11 cellular contexts compared by ENCODE assay signal in the genomic region with DNA sequence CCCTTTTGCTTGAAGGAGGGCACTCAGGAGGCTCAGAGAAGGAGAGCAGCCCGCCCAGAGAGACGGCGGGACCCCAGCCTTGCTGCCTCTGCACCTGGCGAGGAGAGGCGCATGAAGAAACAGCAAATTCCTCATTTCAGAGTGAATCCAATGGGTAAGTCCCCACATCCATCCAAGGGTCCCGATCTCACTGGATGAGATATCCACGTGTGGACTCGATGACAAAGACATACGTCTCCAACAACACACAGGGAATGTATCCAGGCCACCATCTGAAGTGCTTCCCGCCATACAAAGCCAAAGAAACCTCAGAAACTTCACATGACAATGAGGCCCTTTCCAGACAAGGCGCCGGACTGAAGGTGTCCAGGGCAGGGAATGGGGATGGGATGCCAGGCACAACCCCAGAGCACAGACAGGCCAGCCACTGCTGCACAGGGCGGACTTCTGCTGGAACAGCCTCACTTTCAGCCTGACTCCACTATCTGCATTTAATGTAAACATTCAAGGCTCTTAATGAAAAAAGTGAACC. TPM values are rescaled to one million over a fixed set of nuclear protein-coding genes. Genes with fewer than 3 reads are reported as not detected.
DNase-seq lines count a peak whose midpoint lies in the region; ATAC-seq, FAIRE-seq and TF ChIP-seq lines count a peak whose summit lies in the region.
"Had no signal": no experiment of that assay in that cellular context is flagged by ENCODE, and none has a peak within 500 bp of the region (broad histone marks: within the 10 kb centered on the region; RNA-seq: fewer than 3 reads in every experiment).

No MANE protein-coding gene starts in this region.

- H3K9me3 Mint-ChIP-seq in activated CD4-positive, alpha-beta T cell treated with anti-CD3 and anti-CD28 coated beads, Interleukin-2, amount 10 ng/mL, durations not matched to agents 24 days and 14 days = no peaks in the 10 kb centered on the region

- H2AFZ ChIP-seq in endothelial cell of umbilical vein (ENCODE audit: low read depth, low read length) (no peak overlapping the region), smooth muscle cell (ENCODE audit: low read depth) (no peak overlapping the region)

- H3K9me3 ChIP-seq in endothelial cell of umbilical vein (replicated peaks; ENCODE audit: control insufficient read depth, insufficient read depth, low read length) (no peaks in the 10 kb centered on the region), smooth muscle cell (replicated peaks; ENCODE audit: low read depth) (no peaks in the 10 kb centered on the region)

- intact Hi-C loops in activated CD4-positive, alpha-beta T cell treated with anti-CD3 and anti-CD28 coated beads, Interleukin-2, amount 10 ng/mL, durations not matched to agents 24 days and 14 days (cut with micrococcal nuclease) = no loop called here
- intact Hi-C loops in endothelial cell of umbilical vein (cut with micrococcal nuclease) = loop anchor here (1.0 to 2.0 kb wide), 2 partner anchors 13 to 30 kb away; no protein-coding TSS in a partner anchor

- BruUV-seq in endothelial cell of umbilical vein (replicated peaks; lab: Mats Ljungman, UMichigan) = no TSS peak

- H3K27me3 Mint-ChIP-seq in activated CD4-positive, alpha-beta T cell treated with anti-CD3 and anti-CD28 coated beads, Interleukin-2, amount 10 ng/mL, durations not matched to agents 24 days and 14 days = no peaks in the 10 kb centered on the region

- peaks cover 77% of the 10 kb centered on the region for H3K4me1 Mint-ChIP-seq in activated CD4-positive, alpha-beta T cell treated with anti-CD3 and anti-CD28 coated beads, Interleukin-2, amount 10 ng/mL, durations not matched to agents 24 days and 14 days

- H3K36me3 ChIP-seq in endothelial cell of umbilical vein (ENCODE audit: control insufficient read depth in 2 of 2, extremely low read depth in 1 of 2, insufficient read depth in 2 of 2, low read length in 2 of 2) (peaks cover 0 to 5% of the 10 kb centered on the region in 2 experiments), smooth muscle cell (ENCODE audit: low read depth) (no peaks in the 10 kb centered on the region)

- peaks cover 24% of the 10 kb centered on the region for H3K79me2 ChIP-seq in endothelial cell of umbilical vein (ENCODE audit: control insufficient read depth, insufficient read depth, low read length)
- no peaks in the 10 kb centered on the region for H3K79me2 ChIP-seq in smooth muscle cell (ENCODE audit: low read depth)

- no peak for FAIRE-seq in endothelial cell of umbilical vein (lab: Jason Lieb, UNC)

- CTCF ChIA-PET in endothelial cell of umbilical vein (lab: Charles Lee) = interaction anchor here (1.2 to 7.0 kb wide), 4 partner anchors 13 to 79 kb away, joined by 3 to 32 read pairs (median 10); a partner anchor contains a TSS

- dilution Hi-C loops in endothelial cell of umbilical vein (cut with MboI; ENCODE audit: extremely low pct_ligation_motif_present, low sequenced_read_pairs) = no loop called here

- 78% methylated on average over 13 of the region's 13 CpGs for WGBS in smooth muscle cell (ENCODE audit: low lambda C conversion rate)

- peaks cover 32% of the 10 kb centered on the region for H3K4me1 ChIP-seq in endothelial cell of umbilical vein (ENCODE audit: control insufficient read depth, extremely low read depth, insufficient read depth, low read length)
- peaks cover 4% of the 10 kb centered on the region for H3K4me1 ChIP-seq in smooth muscle cell (ENCODE audit: low read depth)

- H3K27ac ChIP-seq in VCaP = peak overlapping the region; percentile 82
- peak overlapping the region; percentile 36 for H3K27ac ChIP-seq in endothelial cell of umbilical vein (ENCODE audit: insufficient read depth, low read depth, low read length)
- no peak overlapping the region for H3K27ac ChIP-seq in smooth muscle cell (ENCODE audit: low read depth)

- H3K4me3 Mint-ChIP-seq in activated CD4-positive, alpha-beta T cell treated with anti-CD3 and anti-CD28 coated beads, Interleukin-2, amount 10 ng/mL, durations not matched to agents 24 days and 14 days = peak overlapping the region; percentile 68

- no peak overlapping the region for H3K4me3 ChIP-seq in endothelial cell of umbilical vein (replicated peaks in 1 of 3; ENCODE audit: insufficient read depth in 1 of 3, low read depth in 1 of 3, low read length in 3 of 3)
- no peak overlapping the region for H3K4me3 ChIP-seq in smooth muscle cell

- no peak overlapping the region for H3K9ac ChIP-seq in endothelial cell of umbilical vein (replicated peaks; ENCODE audit: extremely low read depth, insufficient read depth, low read length)
- no peak overlapping the region for H3K9ac ChIP-seq in smooth muscle cell (ENCODE audit: low read depth)

- H3K27me3 ChIP-seq in endothelial cell of umbilical vein (ENCODE audit: control insufficient read depth in 2 of 2, insufficient read depth in 2 of 2, low read length in 2 of 2) (no peaks in the 10 kb centered on the region), smooth muscle cell (ENCODE audit: low read depth) (peaks cover 58% of the 10 kb centered on the region)

- H3K9me1 ChIP-seq in endothelial cell of umbilical vein (replicated peaks; ENCODE audit: control insufficient read depth, extremely low read depth, insufficient read depth, low read length) = no peaks in the 10 kb centered on the region

- H3K4me2 ChIP-seq in endothelial cell of umbilical vein (ENCODE audit: insufficient read depth, low read length) (peak overlapping the region; percentile 79), smooth muscle cell (peak overlapping the region; percentile 39)

- no peak for TF ChIP-seq POLR2A in endothelial cell of umbilical vein (IDR thresholded peaks at IDR 0.05; ENCODE audit: low read depth, low read length)

- H3F3A ChIP-seq in smooth muscle cell (ENCODE audit: low read depth) = no peaks in the 10 kb centered on the region

- H3K27ac Mint-ChIP-seq in activated CD4-positive, alpha-beta T cell treated with anti-CD3 and anti-CD28 coated beads, Interleukin-2, amount 10 ng/mL, durations not matched to agents 24 days and 14 days = peak overlapping the region; percentile 80

- H4K20me1 ChIP-seq in endothelial cell of umbilical vein (replicated peaks; ENCODE audit: control insufficient read depth, extremely low read depth, insufficient read depth, low read length) (no peaks in the 10 kb centered on the region), smooth muscle cell (ENCODE audit: low read depth) (no peaks in the 10 kb centered on the region)

- no peak for ATAC-seq in HG03196 (IDR thresholded peaks at IDR 0.05; ENCODE audit: unreplicated experiment)

- peaks cover 34% of the 10 kb centered on the region for H3K36me3 Mint-ChIP-seq in activated CD4-positive, alpha-beta T cell treated with anti-CD3 and anti-CD28 coated beads, Interleukin-2, amount 10 ng/mL, durations not matched to agents 24 days and 14 days (ENCODE audit: low read depth)

- DNase-seq in activated CD4-positive, alpha-beta T cell treated with anti-CD3 and anti-CD28 coated beads, Interleukin-2, amount 10 ng/mL, durations not matched to agents 24 days and 14 days = no peak
- DNase-seq in activated CD4-positive, alpha-beta T cell treated with anti-CD3 and anti-CD28 coated beads, Interleukin-2, amount 50 U/mL, for 48 hours = no peak
- DNase-seq in endothelial cell of umbilical vein (ENCODE audit: low read depth, low spot score) = no peak
- DNase-seq in smooth muscle cell (lab: John Stamatoyannopoulos, UW; ENCODE audit: unreplicated experiment) = no peak
- no peak for DNase-seq in GM20000 (ENCODE audit: low spot score)
- DNase-seq in NCI-H510A treated with DMSO at 0.1 percent for 48 hours (lab: John Stamatoyannopoulos, UW) = no peak
- DNase-seq: activated effector memory CD4-positive, alpha-beta T cell treated with anti-CD3 and anti-CD28 coated beads, Interleukin-2, amount 50 U/mL, for 16 hours; IMR-90; NCI-H2081 treated with DMSO at 0.1 percent for 48 hours had no signal

- no peak for TF ChIP-seq CTCF in VCaP (conservative IDR thresholded peaks at IDR 0.05)
- TF ChIP-seq CTCF in endothelial cell of umbilical vein (IDR thresholded peaks at IDR 0.05; ENCODE audit: extremely low read depth in 1 of 2, insufficient read depth in 1 of 2, low read depth in 1 of 2, low read length in 2 of 2) = no peak
- no peak for TF ChIP-seq CTCF in smooth muscle cell (IDR thresholded peaks at IDR 0.05; ENCODE audit: borderline replicate concordance, insufficient read depth, poor library complexity, severe bottlenecking)
- TF ChIP-seq CTCF in GM20000 (IDR thresholded peaks at IDR 0.05; ENCODE audit: extremely low read depth, missing control alignments) = no peak

- POLR2A ChIA-PET in endothelial cell of umbilical vein (lab: Charles Lee) = no interaction called here

TF ChIP-seq in endothelial cell of umbilical vein, 7 proteins besides CTCF, POLR2A, EP300 and RAD21:
- TF ChIP-seq, protein P1, sequence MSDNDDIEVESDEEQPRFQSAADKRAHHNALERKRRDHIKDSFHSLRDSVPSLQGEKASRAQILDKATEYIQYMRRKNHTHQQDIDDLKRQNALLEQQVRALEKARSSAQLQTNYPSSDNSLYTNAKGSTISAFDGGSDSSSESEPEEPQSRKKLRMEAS (IDR thresholded peaks at IDR 0.05; ENCODE audit: insufficient read depth, insufficient read length) = no peak
- TF ChIP-seq POLR2AphosphoS5 (IDR thresholded peaks at IDR 0.05; ENCODE audit: insufficient read depth, low read depth, low read length) = peak; percentile 9

RNA-seq across cellular contexts. Expression of a gene that starts 14.5 kb away (rescaled TPM):
- 79.7 and 89.9 TPM in 2 replicates for total RNA-seq in activated CD4-positive, alpha-beta T cell treated with anti-CD3 and anti-CD28 coated beads, Interleukin-2, amount 10 ng/mL, durations not matched to agents 24 days and 14 days
- total RNA-seq in endothelial cell of umbilical vein (29.6 and 52.1 TPM in 2 replicates), smooth muscle cell (0.72 and 1.1 TPM in 2 replicates)
- polyA plus RNA-seq in endothelial cell of umbilical vein (11.2 and 11.4 TPM in 2 replicates), smooth muscle cell (0.92 TPM in 1 of 2 replicates, not detected in the other)
- 10.1 and 12.1 TPM in 2 replicates for polyA plus RNA-seq in endothelial cell of umbilical vein (2011; cell fraction: cytosol; rRNA removed)
- polyA plus RNA-seq in endothelial cell of umbilical vein (2011; cell fraction: nucleus; rRNA removed) = 37.8 and 42.5 TPM in 2 replicates
- 11.1 and 12.5 TPM in 2 replicates for polyA plus RNA-seq in endothelial cell of umbilical vein (2012)
- 33.4 and 44.5 TPM in 2 replicates for polyA minus RNA-seq in endothelial cell of umbilical vein
- 7.9 TPM for polyA minus RNA-seq in endothelial cell of umbilical vein (2011; cell fraction: cytosol; rRNA and poly(A)+ RNA removed)
- polyA minus RNA-seq in endothelial cell of umbilical vein (2011; cell fraction: nucleus; rRNA and poly(A)+ RNA removed) = 40.9 and 45.2 TPM in 2 replicates

Comparison
In these comparisons a context has a peak if more than half of its experiments do, and no peak if none do; other contexts are left out.
1. RNA of a gene that starts 14.5 kb away (total RNA-seq): 79.7 to 89.9 TPM in activated CD4-positive, alpha-beta T cell treated with anti-CD3 and anti-CD28 coated beads, Interleukin-2, amount 10 ng/mL, durations not matched to agents 24 days and 14 days and 29.6 to 52.1 TPM in endothelial cell of umbilical vein; 0.72 to 1.1 TPM in smooth muscle cell; every median in the first group is over 10 times any median in the second.